9 cellular contexts compared by ENCODE assay signal in the genomic region with DNA sequence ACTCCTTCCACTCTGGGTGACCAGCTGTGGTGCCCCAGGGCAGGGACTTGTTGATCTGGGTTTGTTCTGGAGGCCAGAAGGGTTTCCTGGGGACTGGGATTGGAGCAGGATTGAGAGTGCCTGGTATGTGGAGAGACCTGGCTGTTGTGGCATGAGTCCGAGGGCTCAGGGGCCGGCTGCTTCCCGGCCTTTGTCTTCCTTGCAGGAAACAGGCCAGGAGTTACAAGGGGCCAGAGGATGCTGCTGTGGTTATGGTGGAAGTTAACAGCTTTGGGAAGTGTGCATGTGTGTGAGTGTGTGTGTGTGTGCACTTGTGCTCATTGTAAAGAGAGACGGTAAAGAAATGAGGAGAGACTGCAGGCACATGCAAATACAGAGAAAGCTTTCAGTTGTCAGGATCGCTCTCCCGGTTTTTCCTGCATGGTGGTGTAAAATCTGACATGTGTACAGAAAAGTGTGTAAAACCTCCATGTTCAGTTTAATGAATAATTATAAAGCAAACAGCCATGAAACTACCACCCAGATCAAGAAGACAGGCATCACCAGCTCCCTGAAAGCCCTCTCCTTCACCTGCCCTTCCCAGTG. TPM values are rescaled to one million over a fixed set of nuclear protein-coding genes. Genes with fewer than 3 reads are reported as not detected.
DNase-seq lines count a peak whose midpoint lies in the region; ATAC-seq and TF ChIP-seq lines count a peak whose summit lies in the region.
"Had no signal": no experiment of that assay in that cellular context is flagged by ENCODE, and none has a peak within 500 bp of the region (broad histone marks: within the 10 kb centered on the region; RNA-seq: fewer than 3 reads in every experiment).

No MANE protein-coding gene starts in this region.

- DNase-seq in SK-N-SH: peak; percentile 80
- peak; percentile 25 for DNase-seq in fibroblast of mammary gland (ENCODE audit: low read depth)
- no peak for DNase-seq in SHP77 treated with DMSO at 0.1 percent for 48 hours (lab: John Stamatoyannopoulos, UW)
- no peak for DNase-seq in AG20443 (ENCODE audit: low spot score)
- DNase-seq: activated CD4-positive, alpha-beta memory T cell treated with anti-CD3 and anti-CD28 coated beads for 36 hours had no signal

- H3K27me3 ChIP-seq in SK-N-SH (ENCODE audit: insufficient read depth): no peaks in the 10 kb centered on the region
- H3K27me3 ChIP-seq in muscle layer of colon (ENCODE audit: control insufficient read depth in 1 of 2, insufficient read depth in 2 of 2, low read length in 2 of 2): no peaks in the 10 kb centered on the region

- ATAC-seq in GM19324 (IDR thresholded peaks at IDR 0.05; ENCODE audit: low FRiP score, unreplicated experiment) (no peak), GM18867 (IDR thresholded peaks at IDR 0.05; ENCODE audit: unreplicated experiment) (no peak)

- H3K4me3 ChIP-seq in SK-N-SH (ENCODE audit: low read depth in 2 of 2, low read length in 1 of 2): no peak overlapping the region
- no peak overlapping the region for H3K4me3 ChIP-seq in fibroblast of mammary gland (ENCODE audit: control insufficient read depth, low read depth, low read length)
- H3K4me3 ChIP-seq in muscle layer of colon (ENCODE audit: low read depth in 1 of 2, low read length in 2 of 2): peak overlapping the region in 1 of 2 donors; percentile 22

- TF ChIP-seq RAD21 in SK-N-SH (IDR thresholded peaks at IDR 0.05; ENCODE audit: low read length): no peak

- TF ChIP-seq CTCF in 22Rv1 (IDR thresholded peaks at IDR 0.05) (no peak), SK-N-SH (IDR thresholded peaks at IDR 0.05) (no peak), fibroblast of mammary gland (conservative IDR thresholded peaks at IDR 0.05; ENCODE audit: control insufficient read depth, insufficient read depth, low read depth, low read length) (no peak)

- no peaks in the 10 kb centered on the region for H3K9me2 ChIP-seq in SK-N-SH

- H3K9ac ChIP-seq in SK-N-SH (no peak overlapping the region), muscle layer of colon (ENCODE audit: low read length) (peak overlapping the region; percentile 13)

- H3K27ac ChIP-seq in 22Rv1 (peak overlapping the region; percentile 77), SK-N-SH (ENCODE audit: low read depth in 2 of 2, low read length in 1 of 2) (peak overlapping the region in 1 of 2 experiments; percentile 82; a peak in 2 of 4 replicates), muscle layer of colon (ENCODE audit: low read depth, low read length) (peak overlapping the region; percentile 74)

- H4K20me1 ChIP-seq in SK-N-SH (ENCODE audit: insufficient read depth): peaks cover 70% of the 10 kb centered on the region

- TF ChIP-seq EP300 in SK-N-SH (IDR thresholded peaks at IDR 0.05; ENCODE audit: borderline replicate concordance in 1 of 2, low read depth in 1 of 2, low read length in 1 of 2): peak in 1 of 2 experiments; percentile 39; a peak in 1 of 4 replicates

- peaks cover 1 to 42% of the 10 kb centered on the region in 2 experiments; a peak in 3 of 4 replicates for H3K4me1 ChIP-seq in SK-N-SH (ENCODE audit: control insufficient read depth in 1 of 2, insufficient read depth in 2 of 2, low read depth in 1 of 2, low read length in 1 of 2)
- H3K4me1 ChIP-seq in muscle layer of colon (ENCODE audit: insufficient read depth, low read length): peaks cover 46% of the 10 kb centered on the region

- POLR2A ChIA-PET in SK-N-SH (lab: Yijun Ruan, JAX): interaction anchor here (0.8 kb wide), 1 partner anchor 25 kb away, joined by 3 read pairs; no protein-coding TSS in a partner anchor

- no peak overlapping the region for H2AFZ ChIP-seq in SK-N-SH (ENCODE audit: low read depth)

- H3K36me3 ChIP-seq in SK-N-SH (replicated peaks in 1 of 2; ENCODE audit: control insufficient read depth in 1 of 2, insufficient read depth in 2 of 2, low read length in 1 of 2): peaks cover 0 to 8% of the 10 kb centered on the region in 2 experiments
- H3K36me3 ChIP-seq in muscle layer of colon (ENCODE audit: insufficient read depth, low read length): no peaks in the 10 kb centered on the region

- H3F3A ChIP-seq in SK-N-SH (replicated peaks; ENCODE audit: insufficient read depth): no peaks in the 10 kb centered on the region

- H3K79me2 ChIP-seq in SK-N-SH (ENCODE audit: insufficient read depth): peaks cover 92% of the 10 kb centered on the region

- 59% methylated on average over 6 of the region's 6 CpGs for WGBS in SK-N-SH (ENCODE audit: low lambda C conversion rate)

- CTCF ChIA-PET in SK-N-SH (lab: Yijun Ruan, JAX): interaction anchor here (0.7 to 3.4 kb wide), 10 partner anchors 10 to 301 kb away, joined by 3 to 16 read pairs (median 4); partner anchors contain the start of gene SUPT5H

- no peak overlapping the region for H3K4me2 ChIP-seq in SK-N-SH

- H3K9me3 ChIP-seq in SK-N-SH (no peaks in the 10 kb centered on the region), muscle layer of colon (ENCODE audit: low read length) (no peaks in the 10 kb centered on the region)

TF ChIP-seq in SK-N-SH, 30 proteins besides CTCF, POLR2A, EP300 and RAD21:
- TF ChIP-seq FOXJ3 (CRISPR knock-in tag; IDR thresholded peaks at IDR 0.05) (0 out of 2 replicates have a peak, but pooled peaks have one; percentile 26), CHD2 (IDR thresholded peaks at IDR 0.05; ENCODE audit: low read length, partially characterized antibody) (peak; percentile 63), GABPA (IDR thresholded peaks at IDR 0.05; ENCODE audit: low read depth) (no peak), RCOR1 (IDR thresholded peaks at IDR 0.05; ENCODE audit: low read length) (peak; percentile 69; the same call in 1 of the 2 replicates)

RNA-seq across cellular contexts. Expression of gene PAK4, which starts 19.0 kb away (rescaled TPM):
- polyA plus RNA-seq in SK-N-SH (2012; rRNA removed): 24.7 and 36.4 TPM in 2 replicates
- 14.3 and 23.1 TPM in 2 replicates for polyA plus RNA-seq in SK-N-SH (2012; cell fraction: cytosol; rRNA removed)
- 31.0 and 44.4 TPM in 2 replicates for polyA plus RNA-seq in SK-N-SH (2012; cell fraction: nucleus; rRNA removed)

RNA-seq across cellular contexts. Expression of gene NCCRP1, which starts 52.2 kb away (rescaled TPM):
- 0.05 TPM in 1 of 2 replicates, not detected in the other for polyA plus RNA-seq in SK-N-SH (2012; rRNA removed)
- polyA plus RNA-seq in SK-N-SH (2012; cell fraction: cytosol; rRNA removed): 0.01 TPM in 2 replicates
- 0.06 and 0.18 TPM in 2 replicates for polyA plus RNA-seq in SK-N-SH (2012; cell fraction: nucleus; rRNA removed)

RNA-seq across cellular contexts. Expression of gene SYCN, which starts 59.5 kb away (rescaled TPM):
- not detected in 2 replicates for polyA plus RNA-seq in SK-N-SH (2012; rRNA removed)
- not detected in 2 replicates for polyA plus RNA-seq in SK-N-SH (2012; cell fraction: cytosol; rRNA removed)
- not detected in 2 replicates for polyA plus RNA-seq in SK-N-SH (2012; cell fraction: nucleus; rRNA removed)

Comparison
In these comparisons a context has a peak if more than half of its experiments do, and no peak if none do; other contexts are left out.
1. DNase-seq: peak in SK-N-SH (single experiment) and fibroblast of mammary gland (single experiment); none in SHP77 treated with DMSO at 0.1 percent for 48 hours (single experiment) and AG20443 (single experiment).